ENCODE assay signal across 18 cellular contexts in the genomic region with DNA sequence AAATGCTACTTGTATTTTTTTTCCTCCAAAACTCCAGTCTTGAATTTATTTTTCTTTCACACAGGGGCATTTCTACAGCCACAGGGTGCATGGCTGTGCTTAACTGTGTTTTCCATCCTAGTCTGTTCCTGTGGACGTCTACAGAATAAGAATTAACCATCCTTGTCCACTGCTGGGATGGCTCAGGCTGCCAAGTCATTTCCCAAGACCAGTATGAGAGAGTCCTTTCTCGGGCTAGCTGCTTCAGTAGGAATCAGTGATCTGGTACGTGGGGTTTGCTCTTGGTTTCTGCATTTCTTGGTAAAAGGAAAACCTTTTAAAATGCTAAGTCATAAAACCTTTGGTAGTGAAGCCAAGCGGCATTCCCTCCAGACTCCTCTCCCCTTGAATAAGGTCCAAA. TPM values are rescaled to one million over a fixed set of nuclear protein-coding genes. Genes with fewer than 3 reads are reported as not detected.
"Had no signal": no experiment of that assay in that cellular context is flagged by ENCODE, and none has a peak within 500 bp of the region (broad histone marks: within the 10 kb centered on the region; RNA-seq: fewer than 3 reads in every experiment).

No MANE protein-coding gene starts in this region.

- H3K36me3 Mint-ChIP-seq: activated CD8-positive, alpha-beta memory T cell treated with anti-CD3 and anti-CD28 coated beads, Interleukin-2, amount 10 ng/mL, durations not matched to agents 7 days and 5 days; activated naive CD8-positive, alpha-beta T cell treated with anti-CD3 and anti-CD28 coated beads for 36 hours; immature natural killer cell had no signal

- DNase-seq: activated CD4-positive, alpha-beta T cell treated with anti-CD3 and anti-CD28 coated beads, Interleukin-2, amount 50 U/mL, for 48 hours; activated CD4-positive, CD25-positive, alpha-beta regulatory T cell treated with anti-CD3 and anti-CD28 coated beads, Interleukin-2, amount 50 U/mL, for 72 hours; activated CD8-positive, alpha-beta memory T cell treated with anti-CD3 and anti-CD28 coated beads, Interleukin-2, amount 10 ng/mL, durations not matched to agents 7 days and 5 days; activated gamma-delta T cell; activated naive CD8-positive, alpha-beta T cell treated with anti-CD3 and anti-CD28 coated beads for 36 hours; activated T-cell treated with anti-CD3 and anti-CD28 coated beads, Interleukin-2, amount 50 U/mL, for 24 hours; colonic mucosa; effector CD8-positive, alpha-beta T cell; foreskin keratinocyte; immature natural killer cell; left colon; transverse colon had no signal

- H3K9me3 Mint-ChIP-seq: activated naive CD8-positive, alpha-beta T cell treated with anti-CD3 and anti-CD28 coated beads for 36 hours; activated T-cell treated with anti-CD3 and anti-CD28 coated beads, Interleukin-2, amount 50 U/mL, for 24 hours; immature natural killer cell; neural crest cell; stimulated activated memory B cell treated with anti-CD40 and anti-IgM and Interleukin-4, amounts not matched to agents 10 μg/mL and 1 μg/mL and 100 μg/mL, for 72 hours had no signal

- H3K27ac ChIP-seq: colonic mucosa, foreskin keratinocyte, transverse colon, vagina had no signal

- H3K27ac Mint-ChIP-seq: activated CD8-positive, alpha-beta memory T cell treated with anti-CD3 and anti-CD28 coated beads, Interleukin-2, amount 10 ng/mL, durations not matched to agents 7 days and 5 days; activated naive CD8-positive, alpha-beta T cell treated with anti-CD3 and anti-CD28 coated beads for 36 hours; activated T-cell treated with anti-CD3 and anti-CD28 coated beads, Interleukin-2, amount 50 U/mL, for 24 hours; immature natural killer cell; stimulated activated memory B cell treated with anti-CD40 and anti-IgM and Interleukin-4, amounts not matched to agents 10 μg/mL and 1 μg/mL and 100 μg/mL, for 72 hours had no signal

- ATAC-seq: activated CD8-positive, alpha-beta memory T cell treated with anti-CD3 and anti-CD28 coated beads, Interleukin-2, amount 10 ng/mL, durations not matched to agents 7 days and 5 days; foreskin keratinocyte; left colon; SK-N-SH treated with all-trans-retinoic acid at 6 μM for 48 hours; stimulated activated memory B cell treated with anti-CD40 and anti-IgM and Interleukin-4, amounts not matched to agents 10 μg/mL and 1 μg/mL and 100 μg/mL, for 72 hours had no signal

- H3K4me3 ChIP-seq: colonic mucosa, lung, transverse colon, vagina had no signal

RNA-seq across cellular contexts. Expression of gene IL17RB, which starts 29.9 kb away (rescaled TPM):
- total RNA-seq: activated naive CD8-positive, alpha-beta T cell treated with anti-CD3 and anti-CD28 coated beads for 36 hours; bronchial epithelial cell; foreskin keratinocyte; vagina had no signal
